In the genomic region with DNA sequence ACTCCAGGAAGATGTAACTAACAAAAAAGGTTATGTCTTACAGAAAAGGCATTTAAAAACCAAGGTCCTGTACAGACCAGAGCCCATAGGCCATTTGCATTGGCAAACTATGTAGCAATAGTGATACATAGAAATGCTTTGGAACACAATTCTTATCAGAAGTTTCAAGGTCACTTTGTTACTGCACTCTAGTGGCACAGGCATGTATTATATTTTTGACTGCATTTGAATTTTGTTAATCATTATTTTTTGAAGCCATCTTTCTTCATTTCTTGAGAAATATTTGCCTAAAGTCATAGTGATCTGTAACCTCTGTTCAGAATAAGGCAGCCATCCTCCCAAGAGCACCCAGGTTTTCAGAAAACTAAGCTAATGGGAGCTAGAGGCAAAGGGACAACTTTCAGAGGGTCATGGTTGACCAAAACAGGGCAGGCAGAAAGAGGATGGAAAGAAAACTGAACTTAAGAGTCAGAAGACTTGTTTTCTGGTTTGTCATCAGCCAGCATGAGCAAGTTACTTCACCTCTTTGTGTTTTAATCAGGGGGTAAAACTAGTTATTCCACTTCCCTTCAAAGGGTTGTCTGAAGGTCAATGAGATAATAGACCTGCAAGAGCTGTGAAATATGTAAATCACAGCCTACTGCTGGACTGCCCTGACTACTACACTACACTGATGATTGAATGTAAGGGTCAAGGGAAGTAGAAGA, we compare ENCODE assay signal across 1 cellular context.
TF ChIP-seq lines count a peak whose summit lies in the region.

No MANE protein-coding gene starts in this region.

TF ChIP-seq in HepG2, 621 proteins besides CTCF, POLR2A, EP300 and RAD21 (continued from another document and continues in another):
- TF ChIP-seq, protein P1, sequence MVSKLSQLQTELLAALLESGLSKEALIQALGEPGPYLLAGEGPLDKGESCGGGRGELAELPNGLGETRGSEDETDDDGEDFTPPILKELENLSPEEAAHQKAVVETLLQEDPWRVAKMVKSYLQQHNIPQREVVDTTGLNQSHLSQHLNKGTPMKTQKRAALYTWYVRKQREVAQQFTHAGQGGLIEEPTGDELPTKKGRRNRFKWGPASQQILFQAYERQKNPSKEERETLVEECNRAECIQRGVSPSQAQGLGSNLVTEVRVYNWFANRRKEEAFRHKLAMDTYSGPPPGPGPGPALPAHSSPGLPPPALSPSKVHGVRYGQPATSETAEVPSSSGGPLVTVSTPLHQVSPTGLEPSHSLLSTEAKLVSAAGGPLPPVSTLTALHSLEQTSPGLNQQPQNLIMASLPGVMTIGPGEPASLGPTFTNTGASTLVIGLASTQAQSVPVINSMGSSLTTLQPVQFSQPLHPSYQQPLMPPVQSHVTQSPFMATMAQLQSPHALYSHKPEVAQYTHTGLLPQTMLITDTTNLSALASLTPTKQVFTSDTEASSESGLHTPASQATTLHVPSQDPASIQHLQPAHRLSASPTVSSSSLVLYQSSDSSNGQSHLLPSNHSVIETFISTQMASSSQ (IDR thresholded peaks at IDR 0.05; ENCODE audit: low read depth), result peak; percentile 75
- TF ChIP-seq, protein P1 (CRISPR knock-in tag; IDR thresholded peaks at IDR 0.05; ENCODE audit: borderline replicate concordance), result peak; percentile 70; the same call in 1 of the 2 replicates
- peak; percentile 21; the same call in 1 of the 2 replicates for TF ChIP-seq REPIN1 (CRISPR knock-in tag; IDR thresholded peaks at IDR 0.05; ENCODE audit: borderline replicate concordance, low read depth)
- no peak for TF ChIP-seq MATR3 (CRISPR knock-in tag; IDR thresholded peaks at IDR 0.05)
- TF ChIP-seq, protein P2, sequence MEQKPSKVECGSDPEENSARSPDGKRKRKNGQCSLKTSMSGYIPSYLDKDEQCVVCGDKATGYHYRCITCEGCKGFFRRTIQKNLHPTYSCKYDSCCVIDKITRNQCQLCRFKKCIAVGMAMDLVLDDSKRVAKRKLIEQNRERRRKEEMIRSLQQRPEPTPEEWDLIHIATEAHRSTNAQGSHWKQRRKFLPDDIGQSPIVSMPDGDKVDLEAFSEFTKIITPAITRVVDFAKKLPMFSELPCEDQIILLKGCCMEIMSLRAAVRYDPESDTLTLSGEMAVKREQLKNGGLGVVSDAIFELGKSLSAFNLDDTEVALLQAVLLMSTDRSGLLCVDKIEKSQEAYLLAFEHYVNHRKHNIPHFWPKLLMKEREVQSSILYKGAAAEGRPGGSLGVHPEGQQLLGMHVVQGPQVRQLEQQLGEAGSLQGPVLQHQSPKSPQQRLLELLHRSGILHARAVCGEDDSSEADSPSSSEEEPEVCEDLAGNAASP (CRISPR knock-in tag; IDR thresholded peaks at IDR 0.05; ENCODE audit: borderline replicate concordance), result peak; percentile 31; the same call in 1 of the 2 replicates
- no peak for TF ChIP-seq SRSF4 (IDR thresholded peaks at IDR 0.05; ENCODE audit: low read depth, low read length, poor library complexity, severe bottlenecking)
- TF ChIP-seq, protein P3, sequence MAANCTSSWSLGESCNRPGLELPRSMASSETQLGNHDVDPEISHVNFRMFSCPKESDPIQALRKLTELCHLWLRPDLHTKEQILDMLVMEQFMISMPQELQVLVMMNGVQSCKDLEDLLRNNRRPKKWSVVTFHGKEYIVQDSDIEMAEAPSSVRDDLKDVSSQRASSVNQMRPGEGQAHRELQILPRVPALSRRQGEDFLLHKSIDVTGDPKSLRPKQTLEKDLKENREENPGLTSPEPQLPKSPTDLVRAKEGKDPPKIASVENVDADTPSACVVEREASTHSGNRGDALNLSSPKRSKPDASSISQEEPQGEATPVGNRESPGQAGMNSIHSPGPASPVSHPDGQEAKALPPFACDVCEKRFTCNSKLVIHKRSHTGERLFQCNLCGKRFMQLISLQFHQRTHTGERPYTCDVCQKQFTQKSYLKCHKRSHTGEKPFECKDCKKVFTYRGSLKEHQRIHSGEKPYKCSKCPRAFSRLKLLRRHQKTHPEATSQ (CRISPR knock-in tag; IDR thresholded peaks at IDR 0.05; ENCODE audit: borderline replicate concordance), result peak; percentile 49; the same call in 1 of the 2 replicates
- TF ChIP-seq EHMT2 (IDR thresholded peaks at IDR 0.05; ENCODE audit: borderline replicate concordance, low read depth, low read length), result peak; percentile 96; the same call in 1 of the 2 replicates
- TF ChIP-seq, protein P4, sequence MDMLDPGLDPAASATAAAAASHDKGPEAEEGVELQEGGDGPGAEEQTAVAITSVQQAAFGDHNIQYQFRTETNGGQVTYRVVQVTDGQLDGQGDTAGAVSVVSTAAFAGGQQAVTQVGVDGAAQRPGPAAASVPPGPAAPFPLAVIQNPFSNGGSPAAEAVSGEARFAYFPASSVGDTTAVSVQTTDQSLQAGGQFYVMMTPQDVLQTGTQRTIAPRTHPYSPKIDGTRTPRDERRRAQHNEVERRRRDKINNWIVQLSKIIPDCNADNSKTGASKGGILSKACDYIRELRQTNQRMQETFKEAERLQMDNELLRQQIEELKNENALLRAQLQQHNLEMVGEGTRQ (IDR thresholded peaks at IDR 0.05; ENCODE audit: low read depth, low read length), result no peak
- TF ChIP-seq, protein P4 (CRISPR knock-in tag; IDR thresholded peaks at IDR 0.05; ENCODE audit: borderline replicate concordance), result no peak
- TF ChIP-seq RFXANK (CRISPR knock-in tag; IDR thresholded peaks at IDR 0.05), result 0 out of 2 replicates have a peak, but pooled peaks have one; percentile 38
- peak; percentile 57; the same call in 1 of the 2 replicates for TF ChIP-seq TARDBP (CRISPR knock-in tag; IDR thresholded peaks at IDR 0.05)
- peak; percentile 17; the same call in 1 of the 2 replicates for TF ChIP-seq DMAP1 (CRISPR knock-in tag; IDR thresholded peaks at IDR 0.05)
- no peak for TF ChIP-seq TOE1 (CRISPR knock-in tag; IDR thresholded peaks at IDR 0.05)
- no peak for TF ChIP-seq RBAK (CRISPR knock-in tag; IDR thresholded peaks at IDR 0.05)
- TF ChIP-seq STAG1 (CRISPR knock-in tag; IDR thresholded peaks at IDR 0.05), result peak; percentile 41
- TF ChIP-seq MBD4 (IDR thresholded peaks at IDR 0.05; ENCODE audit: borderline replicate concordance, low read length), result 0 out of 2 replicates have a peak, but pooled peaks have one; percentile 63
- 0 out of 2 replicates have a peak, but pooled peaks have one; percentile 41 for TF ChIP-seq HOXA3 (CRISPR knock-in tag; IDR thresholded peaks at IDR 0.05)
- TF ChIP-seq, protein P5, sequence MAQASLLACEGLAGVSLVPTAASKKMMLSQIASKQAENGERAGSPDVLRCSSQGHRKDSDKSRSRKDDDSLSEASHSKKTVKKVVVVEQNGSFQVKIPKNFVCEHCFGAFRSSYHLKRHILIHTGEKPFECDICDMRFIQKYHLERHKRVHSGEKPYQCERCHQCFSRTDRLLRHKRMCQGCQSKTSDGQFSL (CRISPR knock-in tag; IDR thresholded peaks at IDR 0.05), result 0 out of 2 replicates have a peak, but pooled peaks have one; percentile 30
- TF ChIP-seq AHR (CRISPR knock-in tag; IDR thresholded peaks at IDR 0.05), result no peak
- 0 out of 2 replicates have a peak, but pooled peaks have one; percentile 20 for TF ChIP-seq WIZ (CRISPR knock-in tag; IDR thresholded peaks at IDR 0.05)
- TF ChIP-seq ZNF670 (CRISPR knock-in tag; IDR thresholded peaks at IDR 0.05; ENCODE audit: borderline replicate concordance), result peak; percentile 50; the same call in 1 of the 2 replicates
- peak; percentile 27; the same call in 1 of the 2 replicates for TF ChIP-seq ZNF264 (CRISPR knock-in tag; IDR thresholded peaks at IDR 0.05)
- TF ChIP-seq KAT7 (CRISPR knock-in tag; IDR thresholded peaks at IDR 0.05; ENCODE audit: borderline replicate concordance), result peak; percentile 69
- TF ChIP-seq, protein P6, sequence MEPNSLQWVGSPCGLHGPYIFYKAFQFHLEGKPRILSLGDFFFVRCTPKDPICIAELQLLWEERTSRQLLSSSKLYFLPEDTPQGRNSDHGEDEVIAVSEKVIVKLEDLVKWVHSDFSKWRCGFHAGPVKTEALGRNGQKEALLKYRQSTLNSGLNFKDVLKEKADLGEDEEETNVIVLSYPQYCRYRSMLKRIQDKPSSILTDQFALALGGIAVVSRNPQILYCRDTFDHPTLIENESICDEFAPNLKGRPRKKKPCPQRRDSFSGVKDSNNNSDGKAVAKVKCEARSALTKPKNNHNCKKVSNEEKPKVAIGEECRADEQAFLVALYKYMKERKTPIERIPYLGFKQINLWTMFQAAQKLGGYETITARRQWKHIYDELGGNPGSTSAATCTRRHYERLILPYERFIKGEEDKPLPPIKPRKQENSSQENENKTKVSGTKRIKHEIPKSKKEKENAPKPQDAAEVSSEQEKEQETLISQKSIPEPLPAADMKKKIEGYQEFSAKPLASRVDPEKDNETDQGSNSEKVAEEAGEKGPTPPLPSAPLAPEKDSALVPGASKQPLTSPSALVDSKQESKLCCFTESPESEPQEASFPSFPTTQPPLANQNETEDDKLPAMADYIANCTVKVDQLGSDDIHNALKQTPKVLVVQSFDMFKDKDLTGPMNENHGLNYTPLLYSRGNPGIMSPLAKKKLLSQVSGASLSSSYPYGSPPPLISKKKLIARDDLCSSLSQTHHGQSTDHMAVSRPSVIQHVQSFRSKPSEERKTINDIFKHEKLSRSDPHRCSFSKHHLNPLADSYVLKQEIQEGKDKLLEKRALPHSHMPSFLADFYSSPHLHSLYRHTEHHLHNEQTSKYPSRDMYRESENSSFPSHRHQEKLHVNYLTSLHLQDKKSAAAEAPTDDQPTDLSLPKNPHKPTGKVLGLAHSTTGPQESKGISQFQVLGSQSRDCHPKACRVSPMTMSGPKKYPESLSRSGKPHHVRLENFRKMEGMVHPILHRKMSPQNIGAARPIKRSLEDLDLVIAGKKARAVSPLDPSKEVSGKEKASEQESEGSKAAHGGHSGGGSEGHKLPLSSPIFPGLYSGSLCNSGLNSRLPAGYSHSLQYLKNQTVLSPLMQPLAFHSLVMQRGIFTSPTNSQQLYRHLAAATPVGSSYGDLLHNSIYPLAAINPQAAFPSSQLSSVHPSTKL (CRISPR knock-in tag; IDR thresholded peaks at IDR 0.05), result peak; percentile 85
- TF ChIP-seq, protein P7, sequence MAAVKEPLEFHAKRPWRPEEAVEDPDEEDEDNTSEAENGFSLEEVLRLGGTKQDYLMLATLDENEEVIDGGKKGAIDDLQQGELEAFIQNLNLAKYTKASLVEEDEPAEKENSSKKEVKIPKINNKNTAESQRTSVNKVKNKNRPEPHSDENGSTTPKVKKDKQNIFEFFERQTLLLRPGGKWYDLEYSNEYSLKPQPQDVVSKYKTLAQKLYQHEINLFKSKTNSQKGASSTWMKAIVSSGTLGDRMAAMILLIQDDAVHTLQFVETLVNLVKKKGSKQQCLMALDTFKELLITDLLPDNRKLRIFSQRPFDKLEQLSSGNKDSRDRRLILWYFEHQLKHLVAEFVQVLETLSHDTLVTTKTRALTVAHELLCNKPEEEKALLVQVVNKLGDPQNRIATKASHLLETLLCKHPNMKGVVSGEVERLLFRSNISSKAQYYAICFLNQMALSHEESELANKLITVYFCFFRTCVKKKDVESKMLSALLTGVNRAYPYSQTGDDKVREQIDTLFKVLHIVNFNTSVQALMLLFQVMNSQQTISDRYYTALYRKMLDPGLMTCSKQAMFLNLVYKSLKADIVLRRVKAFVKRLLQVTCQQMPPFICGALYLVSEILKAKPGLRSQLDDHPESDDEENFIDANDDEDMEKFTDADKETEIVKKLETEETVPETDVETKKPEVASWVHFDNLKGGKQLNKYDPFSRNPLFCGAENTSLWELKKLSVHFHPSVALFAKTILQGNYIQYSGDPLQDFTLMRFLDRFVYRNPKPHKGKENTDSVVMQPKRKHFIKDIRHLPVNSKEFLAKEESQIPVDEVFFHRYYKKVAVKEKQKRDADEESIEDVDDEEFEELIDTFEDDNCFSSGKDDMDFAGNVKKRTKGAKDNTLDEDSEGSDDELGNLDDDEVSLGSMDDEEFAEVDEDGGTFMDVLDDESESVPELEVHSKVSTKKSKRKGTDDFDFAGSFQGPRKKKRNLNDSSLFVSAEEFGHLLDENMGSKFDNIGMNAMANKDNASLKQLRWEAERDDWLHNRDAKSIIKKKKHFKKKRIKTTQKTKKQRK (IDR thresholded peaks at IDR 0.05; ENCODE audit: low read length), result no peak
- peak; percentile 70 for TF ChIP-seq HNF4A (CRISPR knock-in tag; IDR thresholded peaks at IDR 0.05)
- TF ChIP-seq, protein P8, sequence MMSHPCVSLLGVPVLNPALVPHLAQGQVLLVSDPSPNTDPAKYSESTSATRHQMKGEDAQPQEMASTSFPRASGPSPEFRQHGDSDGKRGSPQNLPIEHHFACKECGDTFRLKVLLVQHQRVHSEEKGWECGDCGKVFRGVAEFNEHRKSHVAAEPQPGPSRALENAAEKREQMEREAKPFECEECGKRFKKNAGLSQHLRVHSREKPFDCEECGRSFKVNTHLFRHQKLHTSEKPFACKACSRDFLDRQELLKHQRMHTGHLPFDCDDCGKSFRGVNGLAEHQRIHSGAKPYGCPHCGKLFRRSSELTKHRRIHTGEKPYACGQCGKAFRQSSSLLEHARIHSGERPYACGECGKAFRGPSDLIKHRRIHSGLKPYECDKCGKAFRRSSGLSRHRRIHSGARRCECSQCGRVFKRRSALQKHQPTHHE (CRISPR knock-in tag; IDR thresholded peaks at IDR 0.05; ENCODE audit: borderline replicate concordance), result 0 out of 2 replicates have a peak, but pooled peaks have one; percentile 49
- no peak for TF ChIP-seq ZNF883 (CRISPR knock-in tag; IDR thresholded peaks at IDR 0.05; ENCODE audit: not compliant biosample characterization)
- peak; percentile 25; the same call in 1 of the 2 replicates for TF ChIP-seq ERF (CRISPR knock-in tag; IDR thresholded peaks at IDR 0.05)
- peak; percentile 32; the same call in 1 of the 2 replicates for TF ChIP-seq ZNF292 (CRISPR knock-in tag; IDR thresholded peaks at IDR 0.05; ENCODE audit: borderline replicate concordance, low read depth)
- TF ChIP-seq RCOR2 (CRISPR knock-in tag; IDR thresholded peaks at IDR 0.05), result peak; percentile 38; the same call in 1 of the 2 replicates
- no peak for TF ChIP-seq IKZF4 (CRISPR knock-in tag; IDR thresholded peaks at IDR 0.05; ENCODE audit: borderline replicate concordance, low read depth, not compliant biosample characterization)
- TF ChIP-seq HES4 (CRISPR knock-in tag; IDR thresholded peaks at IDR 0.05; ENCODE audit: borderline replicate concordance), result no peak
- TF ChIP-seq, protein P9, sequence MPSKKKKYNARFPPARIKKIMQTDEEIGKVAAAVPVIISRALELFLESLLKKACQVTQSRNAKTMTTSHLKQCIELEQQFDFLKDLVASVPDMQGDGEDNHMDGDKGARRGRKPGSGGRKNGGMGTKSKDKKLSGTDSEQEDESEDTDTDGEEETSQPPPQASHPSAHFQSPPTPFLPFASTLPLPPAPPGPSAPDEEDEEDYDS (CRISPR knock-in tag; IDR thresholded peaks at IDR 0.05), result peak; percentile 38; the same call in 1 of the 2 replicates
